ENCODE assay signal across 9 cellular contexts in genomic region chr10:103969436-103969835, GRCh38. TPM values are rescaled to one million over a fixed set of nuclear protein-coding genes. Genes with fewer than 3 reads are reported as not detected.
DNase-seq lines count a peak whose midpoint lies in the region; TF ChIP-seq lines count a peak whose summit lies in the region.
"Had no signal": no experiment of that assay in that cellular context is flagged by ENCODE, and none has a peak within 500 bp of the region (broad histone marks: within the 10 kb centered on the region; RNA-seq: fewer than 3 reads in every experiment).

No MANE protein-coding gene starts in this region.

- H3K27ac Mint-ChIP-seq in activated CD4-positive, alpha-beta memory T cell treated with anti-CD3 and anti-CD28 coated beads, Interleukin-2, amount 10 ng/mL, durations not matched to agents 7 days and 5 days: peak overlapping the region; percentile 8

- H3K9me3 ChIP-seq in hepatocyte (ENCODE audit: low read depth) (no peaks in the 10 kb centered on the region), stomach (no peaks in the 10 kb centered on the region)

- CTCF ChIA-PET in activated CD4-positive, alpha-beta memory T cell treated with anti-CD3 and anti-CD28 coated beads, Interleukin-2, amount 10 ng/mL, durations not matched to agents 7 days and 5 days (lab: Charles Lee): interaction anchor here (0.5 kb wide), 1 partner anchor 151 kb away, joined by 4 read pairs; no protein-coding TSS in a partner anchor

- no peak overlapping the region for H2AFZ ChIP-seq in hepatocyte

- H3K36me3 Mint-ChIP-seq in activated CD4-positive, alpha-beta memory T cell treated with anti-CD3 and anti-CD28 coated beads, Interleukin-2, amount 10 ng/mL, durations not matched to agents 7 days and 5 days (ENCODE audit: low read depth): peaks cover 24% of the 10 kb centered on the region

- H3K4me1 Mint-ChIP-seq in activated CD4-positive, alpha-beta memory T cell treated with anti-CD3 and anti-CD28 coated beads, Interleukin-2, amount 10 ng/mL, durations not matched to agents 7 days and 5 days: peaks cover 48% of the 10 kb centered on the region

- no peak for TF ChIP-seq EP300 in stomach (IDR thresholded peaks at IDR 0.05)

- H3K4me3 ChIP-seq in hepatocyte: peak overlapping the region; percentile 82
- peak overlapping the region; percentile 79 to 99 (median 88) for H3K4me3 ChIP-seq in stomach

- no peaks in the 10 kb centered on the region for H3K9me2 ChIP-seq in hepatocyte (replicated peaks; ENCODE audit: insufficient read depth)

- TF ChIP-seq CTCF in hepatocyte (IDR thresholded peaks at IDR 0.05; ENCODE audit: poor library complexity) (no peak), stomach (IDR thresholded peaks at IDR 0.05) (no peak)

- H3K79me2 ChIP-seq in hepatocyte: peaks cover 66% of the 10 kb centered on the region

- H3K27me3 ChIP-seq in hepatocyte: no peaks in the 10 kb centered on the region
- H3K27me3 ChIP-seq in stomach: no peaks in the 10 kb centered on the region

- H3K4me1 ChIP-seq in hepatocyte (ENCODE audit: insufficient read depth): peaks cover 14% of the 10 kb centered on the region
- peaks cover 12 to 61% (median 36%) of the 10 kb centered on the region in 4 donors for H3K4me1 ChIP-seq in stomach

- peaks cover 48% of the 10 kb centered on the region for H4K20me1 ChIP-seq in hepatocyte (ENCODE audit: insufficient read depth, poor library complexity, severe bottlenecking)

- no peaks in the 10 kb centered on the region for H3K27me3 Mint-ChIP-seq in activated CD4-positive, alpha-beta memory T cell treated with anti-CD3 and anti-CD28 coated beads, Interleukin-2, amount 10 ng/mL, durations not matched to agents 7 days and 5 days

- H3K36me3 ChIP-seq in hepatocyte (replicated peaks; ENCODE audit: insufficient read depth, low read depth) (no peaks in the 10 kb centered on the region), stomach (no peaks in the 10 kb centered on the region)

- H3K9me3 Mint-ChIP-seq in activated CD4-positive, alpha-beta memory T cell treated with anti-CD3 and anti-CD28 coated beads, Interleukin-2, amount 10 ng/mL, durations not matched to agents 7 days and 5 days: no peaks in the 10 kb centered on the region

- no peak for TF ChIP-seq POLR2A in stomach (IDR thresholded peaks at IDR 0.05)

- WGBS in hepatocyte (ENCODE audit: low lambda C conversion rate, missing lambda C conversion rate): 41% methylated on average over 4 of the region's 4 CpGs
- WGBS in stomach, 5 donors: 4 to 9% (median 6%) methylated on average over 4 of the region's 4 CpGs

- intact Hi-C loops in stomach (cut with DNase I; ENCODE audit: low total_unique reads): no loop called here

- DNase-seq in NCI-H82 (lab: John Stamatoyannopoulos, UW) (peak; percentile 14), NCI-H82 treated with DMSO at 0.1 percent for 48 hours (lab: John Stamatoyannopoulos, UW; ENCODE audit: unreplicated experiment) (no peak), hepatocyte (ENCODE audit: low spot score) (no peak), stomach (no peak), T-helper 9 cell (no peak)
- DNase-seq in activated CD4-positive, alpha-beta memory T cell treated with anti-CD3 and anti-CD28 coated beads, Interleukin-2, amount 10 ng/mL, durations not matched to agents 7 days and 5 days: no peak
- no peak for DNase-seq in effector CD4-positive, alpha-beta T cell
- DNase-seq in stimulated activated CD8-positive, alpha-beta memory T cell treated with anti-CD3 and anti-CD28 coated beads, Interleukin-4, amount 100 ng/mL, for 48 hours: no peak
- DNase-seq: NCI-H1105 treated with DMSO at 0.1 percent for 48 hours had no signal

- H3K27ac ChIP-seq in hepatocyte: no peak overlapping the region
- H3K27ac ChIP-seq in stomach: peak overlapping the region in 3 of 5 donors; percentile 52 to 100 (median 94)

- POLR2A ChIA-PET in activated CD4-positive, alpha-beta memory T cell treated with anti-CD3 and anti-CD28 coated beads, Interleukin-2, amount 10 ng/mL, durations not matched to agents 7 days and 5 days (lab: Charles Lee): interaction anchor here (0.6 to 4.6 kb wide), 7 partner anchors 12 to 153 kb away, joined by 4 to 28 read pairs (median 8); partner anchors contain the start of gene SFR1

- H3K4me3 Mint-ChIP-seq in activated CD4-positive, alpha-beta memory T cell treated with anti-CD3 and anti-CD28 coated beads, Interleukin-2, amount 10 ng/mL, durations not matched to agents 7 days and 5 days: peak overlapping the region; percentile 100

- H3K4me2 ChIP-seq in hepatocyte: peak overlapping the region; percentile 92

RNA-seq across cellular contexts. Expression of gene SLK, which starts 2.5 kb away (rescaled TPM):
- total RNA-seq in activated CD4-positive, alpha-beta memory T cell treated with anti-CD3 and anti-CD28 coated beads, Interleukin-2, amount 10 ng/mL, durations not matched to agents 7 days and 5 days: 10 to 100 TPM; 32.7 to 36.3 TPM
- total RNA-seq in hepatocyte: 35.6 and 43.6 TPM in 2 replicates
- polyA plus RNA-seq in hepatocyte: 13.8 and 15.5 TPM in 2 replicates
- total RNA-seq in stomach: 10 to 100 TPM; 46.9 to 94.5 (median 61.3) TPM
- 10 to 100 TPM; 10.1 to 17.3 (median 11.4) TPM for polyA plus RNA-seq in stomach

RNA-seq across cellular contexts. Expression of gene STN1, which starts 51.5 kb away (rescaled TPM):
- total RNA-seq in activated CD4-positive, alpha-beta memory T cell treated with anti-CD3 and anti-CD28 coated beads, Interleukin-2, amount 10 ng/mL, durations not matched to agents 7 days and 5 days: 10 to 100 TPM; 55.1 to 56.8 TPM
- total RNA-seq in hepatocyte: 20.2 and 26.8 TPM in 2 replicates
- 20.1 and 29.0 TPM in 2 replicates for polyA plus RNA-seq in hepatocyte
- 10 to 100 TPM in 2 of 5 donors, 1 to 10 TPM in 2, under 1 TPM in 1; 0.45 to 27.0 (median 7.6) TPM for total RNA-seq in stomach
- polyA plus RNA-seq in stomach: 10 to 100 TPM; 18.9 to 41.1 (median 24.0) TPM
